In the genomic region with DNA sequence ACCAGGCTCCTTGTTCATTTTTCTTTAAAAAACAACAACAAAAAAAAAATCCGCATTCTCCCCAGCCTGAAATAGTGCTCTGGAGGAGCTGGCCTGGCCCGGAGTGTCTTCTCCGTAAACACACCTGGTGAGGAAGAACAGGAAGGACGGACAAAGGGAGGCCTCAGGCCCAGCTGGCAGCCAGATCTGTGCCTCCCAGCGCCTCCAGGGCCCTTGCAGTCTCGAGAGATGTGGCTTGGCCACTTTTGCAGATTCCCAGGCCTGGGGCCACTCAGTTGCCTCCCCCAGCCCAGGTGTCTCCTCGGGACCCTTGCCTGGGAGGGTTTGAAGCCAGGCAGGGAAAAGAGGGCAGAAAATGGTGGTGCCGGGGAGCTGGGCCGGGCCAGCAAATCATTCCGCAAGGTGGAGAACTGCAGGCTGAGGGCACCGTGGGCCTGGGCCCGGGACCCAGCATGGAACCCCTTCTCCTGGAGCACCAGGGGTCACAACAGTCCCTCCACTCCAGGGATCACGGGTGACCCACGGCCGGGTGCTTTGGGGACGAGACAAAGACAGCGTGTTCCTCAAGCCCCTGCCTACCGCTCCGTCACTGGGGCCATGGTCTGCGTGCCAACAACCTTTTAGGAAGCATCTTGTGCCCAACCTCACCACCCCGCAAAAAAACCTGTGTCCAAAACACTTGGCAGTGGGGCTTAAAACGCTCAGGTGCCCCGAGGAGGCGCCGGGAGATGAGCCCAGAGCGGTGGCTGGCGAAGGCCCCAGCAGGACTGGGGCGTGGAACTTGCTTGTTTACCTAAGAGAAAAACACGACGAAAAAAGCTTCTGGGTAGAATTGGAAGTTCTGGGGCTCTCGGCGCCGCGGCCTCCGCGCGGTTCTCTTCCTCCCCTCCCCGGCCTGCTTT, we compare ENCODE assay signal across 8 cellular contexts.
DNase-seq lines count a peak whose midpoint lies in the region; ATAC-seq, FAIRE-seq and TF ChIP-seq lines count a peak whose summit lies in the region.

No MANE protein-coding gene starts in this region.

- H3K4me1 Mint-ChIP-seq in CD4-positive, alpha-beta T cell (ENCODE audit: low read depth), result peaks cover 34% of the 10 kb centered on the region

- H3K4me3 Mint-ChIP-seq in CD4-positive, alpha-beta T cell, result peak overlapping the region; percentile 92

- TF ChIP-seq POLR2A in body of pancreas (IDR thresholded peaks at IDR 0.05), result peak; percentile 51 to 72 (median 69)

- CTCF ChIA-PET in CD4-positive, alpha-beta T cell (lab: Charles Lee), result interaction anchor here (1.1 to 1.7 kb wide), 3 partner anchors 38 to 108 kb away, joined by 3 to 11 read pairs (median 6); no protein-coding TSS in a partner anchor

- intact Hi-C loops in CD4-positive, alpha-beta T cell (cut with DNase I, micrococcal nuclease), result no loop called here
- intact Hi-C loops in body of pancreas (cut with DNase I), result no loop called here

- POLR2A ChIA-PET in CD4-positive, alpha-beta T cell (lab: Charles Lee), result interaction anchor here (0.8 to 3.9 kb wide), 8 partner anchors 8 to 206 kb away, joined by 3 to 47 read pairs (median 14); partner anchors contain the start of gene CDPF1

- H3K27me3 ChIP-seq in CD4-positive, alpha-beta T cell (ENCODE audit: control insufficient read depth, insufficient read depth, low read length), result no peaks in the 10 kb centered on the region
- H3K27me3 ChIP-seq in body of pancreas (no peaks in the 10 kb centered on the region), small intestine (ENCODE audit: control insufficient read depth in 2 of 2, insufficient read depth in 2 of 2, low read length in 2 of 2) (no peaks in the 10 kb centered on the region)

- H3K36me3 Mint-ChIP-seq in CD4-positive, alpha-beta T cell (ENCODE audit: low read depth), result no peaks in the 10 kb centered on the region

- peak overlapping the region; percentile 55 for H3K27ac ChIP-seq in CD4-positive, alpha-beta T cell (ENCODE audit: low read depth, low read length)
- H3K27ac ChIP-seq in body of pancreas, result peak overlapping the region; percentile 94 to 100 (median 97)
- H3K27ac ChIP-seq in small intestine (ENCODE audit: low read depth in 1 of 2, low read length in 1 of 2), result peak overlapping the region; percentile 61 to 95

- H3K4me1 ChIP-seq in body of pancreas, result peaks cover 86% of the 10 kb centered on the region
- H3K4me1 ChIP-seq in small intestine (ENCODE audit: control insufficient read depth in 2 of 2, insufficient read depth in 1 of 2, low read depth in 1 of 2, low read length in 1 of 2), result peaks cover 0 to 3% of the 10 kb centered on the region in 2 donors

- H3K36me3 ChIP-seq in body of pancreas (replicated peaks in 1 of 2; ENCODE audit: insufficient read depth in 1 of 2, low read depth in 2 of 2), result no peaks in the 10 kb centered on the region
- no peaks in the 10 kb centered on the region for H3K36me3 ChIP-seq in small intestine (ENCODE audit: control insufficient read depth in 2 of 2, insufficient read depth in 2 of 2, low read length in 2 of 2)

- ATAC-seq in CD4-positive, alpha-beta T cell (ENCODE audit: poor library complexity), result peak; percentile 63
- peak; percentile 33 for ATAC-seq in body of pancreas

- H3K9me3 ChIP-seq in CD4-positive, alpha-beta T cell (ENCODE audit: control insufficient read depth, low read length), result no peaks in the 10 kb centered on the region
- H3K9me3 ChIP-seq in body of pancreas (no peaks in the 10 kb centered on the region), small intestine (ENCODE audit: control insufficient read depth, low read depth) (no peaks in the 10 kb centered on the region)

- no peaks in the 10 kb centered on the region for H3K27me3 Mint-ChIP-seq in CD4-positive, alpha-beta T cell

- no peaks in the 10 kb centered on the region for H3K9me3 Mint-ChIP-seq in CD4-positive, alpha-beta T cell

- no peak for TF ChIP-seq CTCF in CD4-positive, alpha-beta T cell (IDR thresholded peaks at IDR 0.05)
- no peak for TF ChIP-seq CTCF in body of pancreas (IDR thresholded peaks at IDR 0.05)

- FAIRE-seq in small intestine (lab: Jason Lieb, UNC), result no peak

- peak overlapping the region; percentile 90 for H3K27ac Mint-ChIP-seq in CD4-positive, alpha-beta T cell

- 9% methylated on average over 22 to 38 of the region's 38 CpGs for WGBS in body of pancreas, 2 donors
- 9 to 28% (median 17%) methylated on average over 38 of the region's 38 CpGs for WGBS in small intestine, 3 donors

- DNase-seq in CD4-positive, alpha-beta T cell, result peak in 1 of 10 experiments; percentile 52
- DNase-seq in NCI-H146 (lab: John Stamatoyannopoulos, UW) (peak; percentile 84), body of pancreas (peak; percentile 60 to 70 (median 64)), islet precursor cell (peak; percentile 61), small intestine (peak; percentile 49), AG08395 (ENCODE audit: low spot score) (no peak), COLO829 (ENCODE audit: low spot score) (no peak), SKM-1 (lab: John Stamatoyannopoulos, UW; ENCODE audit: unreplicated experiment) (no peak)

- H3K4me3 ChIP-seq in body of pancreas (peak overlapping the region; percentile 11 to 24), small intestine (ENCODE audit: low read depth in 1 of 2, low read length in 2 of 2) (peak overlapping the region; percentile 51 to 57)

Comparison
In these comparisons a context has a peak if more than half of its experiments do, and no peak if none do; other contexts are left out.
1. DNase-seq: peak in NCI-H146 (single experiment), body of pancreas (4 of 4), islet precursor cell (single experiment) and small intestine (single experiment); none in AG08395 (single experiment), COLO829 (single experiment) and SKM-1 (single experiment).
2. Peak in every context shown above with its lines, with median percentiles within 50 percentile points of each other: H3K27ac ChIP-seq.